Comparison of ENCODE assay signal across 15 cellular contexts in the genomic region with DNA sequence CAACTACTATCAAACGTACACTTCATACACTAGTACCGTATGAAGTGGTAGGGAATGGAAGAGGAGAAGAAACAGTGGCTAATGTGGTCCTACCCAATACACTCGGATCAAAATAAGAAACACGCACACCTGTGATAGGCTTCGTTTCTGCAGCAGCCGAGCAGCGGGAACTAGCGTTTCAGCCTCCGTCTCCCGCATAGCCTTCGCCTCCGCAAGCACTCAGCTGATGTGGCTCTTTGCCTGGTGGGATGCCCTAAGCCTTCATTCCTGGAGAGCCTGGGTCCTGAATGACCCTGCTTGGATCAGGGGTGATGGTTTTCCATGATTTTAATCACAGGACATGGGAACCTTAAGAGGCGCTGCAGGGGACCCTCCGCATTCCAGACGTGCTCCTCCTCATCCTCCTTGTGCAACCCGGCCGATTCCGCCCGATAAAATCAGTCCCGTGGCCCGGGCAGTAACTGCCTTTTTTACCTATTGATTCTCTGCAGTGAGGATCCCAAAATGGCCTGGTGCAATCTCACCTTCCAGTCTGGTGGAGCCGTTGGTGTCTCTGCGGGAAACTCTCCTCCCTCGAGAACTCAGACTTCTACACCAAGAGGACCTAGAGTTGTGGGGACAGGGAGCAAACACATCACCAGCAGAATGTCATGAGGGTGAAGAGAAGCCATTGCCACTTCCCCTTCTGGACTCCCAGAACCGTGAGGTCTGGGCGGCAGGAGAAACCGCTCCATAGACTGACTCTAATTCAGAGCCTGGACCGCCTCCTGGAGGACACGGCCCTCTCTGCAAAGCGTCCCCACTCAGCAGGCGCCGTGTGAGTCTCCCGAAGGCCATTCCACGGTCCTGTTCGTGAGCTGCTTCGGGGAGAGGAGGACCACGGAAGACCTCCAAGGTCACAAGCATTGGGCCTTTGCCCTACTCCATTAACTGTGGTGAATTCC. TPM values are rescaled to one million over a fixed set of nuclear protein-coding genes. Genes with fewer than 3 reads are reported as not detected.
DNase-seq lines count a peak whose midpoint lies in the region; ATAC-seq and TF ChIP-seq lines count a peak whose summit lies in the region.
"Had no signal": no experiment of that assay in that cellular context is flagged by ENCODE, and none has a peak within 500 bp of the region (broad histone marks: within the 10 kb centered on the region; RNA-seq: fewer than 3 reads in every experiment).

No MANE protein-coding gene starts in this region.

- H3K4me1 ChIP-seq in left ventricle myocardium inferior = peaks cover 20% of the 10 kb centered on the region
- H3K4me1 ChIP-seq: foreskin keratinocyte had no signal

- no peak overlapping the region for H3K27ac ChIP-seq in left ventricle myocardium inferior (replicated peaks)
- H3K27ac ChIP-seq: dorsolateral prefrontal cortex, foreskin keratinocyte, KMS-11 had no signal

- no peak for ATAC-seq in Right ventricle myocardium inferior
- no peak for ATAC-seq in stimulated activated naive CD8-positive, alpha-beta T cell treated with anti-CD3 and anti-CD28 coated beads, Interleukin-15, Interleukin-2, amounts not matched to agents 100 U/mL and 50 U/mL, for 24 hours
- ATAC-seq: foreskin keratinocyte had no signal

- no peak for TF ChIP-seq CTCF in left ventricle myocardium inferior (IDR thresholded peaks at IDR 0.05; ENCODE audit: borderline replicate concordance)

- intact Hi-C loops in Right ventricle myocardium inferior (cut with DNase I) = no loop called here
- intact Hi-C loops in left ventricle myocardium inferior (cut with micrococcal nuclease) = loop anchor here (10.0 kb wide), 1 partner anchor 99 kb away; no protein-coding TSS in a partner anchor

- peaks cover 12% of the 10 kb centered on the region for H3K27me3 ChIP-seq in left ventricle myocardium inferior (ENCODE audit: low read depth)
- H3K27me3 ChIP-seq: foreskin keratinocyte had no signal

- no peaks in the 10 kb centered on the region for H3K36me3 ChIP-seq in left ventricle myocardium inferior

- no peaks in the 10 kb centered on the region for H3K9me3 ChIP-seq in left ventricle myocardium inferior (replicated peaks)

- no peak overlapping the region for H3K4me3 ChIP-seq in left ventricle myocardium inferior
- H3K4me3 ChIP-seq: dorsolateral prefrontal cortex had no signal

- DNase-seq in Right ventricle myocardium inferior (ENCODE audit: missing footprints) (peak; percentile 65), left ventricle myocardium inferior (no peak), mesenteric fat pad (ENCODE audit: low spot score) (peak; percentile 86), AG20443 (ENCODE audit: low spot score) (no peak), NCI-H226 (no peak), GDM1 (lab: John Stamatoyannopoulos, UW) (no peak)
- DNase-seq in activated naive CD4-positive, alpha-beta T cell treated with anti-CD3 and anti-CD28 coated beads, Interleukin-2, amount 50 U/mL, for 16 hours = peak; percentile 6
- no peak for DNase-seq in stimulated activated naive CD8-positive, alpha-beta T cell treated with anti-CD3 and anti-CD28 coated beads, Interleukin-15, Interleukin-2, amounts not matched to agents 100 U/mL and 50 U/mL, for 24 hours
- DNase-seq: amygdala, EL, foreskin keratinocyte, kidney glomerular epithelial cell, T-helper 1 cell had no signal

RNA-seq across cellular contexts. Expression of a gene that starts 8.1 kb away (rescaled TPM):
- total RNA-seq in Right ventricle myocardium inferior (47.1 TPM), left ventricle myocardium inferior (36.0 TPM), mesenteric fat pad (1.0 TPM)
- total RNA-seq: foreskin keratinocyte had no signal

RNA-seq across cellular contexts. Expression of a gene that starts 8.1 kb away (rescaled TPM):
- 15.0 TPM for total RNA-seq in Right ventricle myocardium inferior
- total RNA-seq in left ventricle myocardium inferior = 27.1 TPM
- 1.3 TPM for total RNA-seq in mesenteric fat pad
- total RNA-seq: foreskin keratinocyte had no signal

RNA-seq across cellular contexts. Expression of a gene that starts 23.3 kb away (rescaled TPM):
- total RNA-seq in Right ventricle myocardium inferior (0.24 TPM), left ventricle myocardium inferior (not detected), mesenteric fat pad (0.64 TPM)

Comparison
In these comparisons a context has a peak if more than half of its experiments do, and no peak if none do; other contexts are left out.
1. DNase-seq: peak in Right ventricle myocardium inferior (single experiment), activated naive CD4-positive, alpha-beta T cell treated with anti-CD3 and anti-CD28 coated beads, Interleukin-2, amount 50 U/mL, for 16 hours (single experiment) and mesenteric fat pad (single experiment); none in left ventricle myocardium inferior (single experiment), stimulated activated naive CD8-positive, alpha-beta T cell treated with anti-CD3 and anti-CD28 coated beads, Interleukin-15, Interleukin-2, amounts not matched to agents 100 U/mL and 50 U/mL, for 24 hours (single experiment), AG20443 (single experiment), NCI-H226 (single experiment) and GDM1 (single experiment).
2. RNA of a gene that starts 8.1 kb away (total RNA-seq): 47.1 TPM in Right ventricle myocardium inferior (single experiment) and 36.0 TPM in left ventricle myocardium inferior (single experiment); 1.0 TPM in mesenteric fat pad (single experiment); every median in the first group is over 10 times any median in the second.